ENCODE assay signal across 32 cellular contexts in genomic region chr2:109378682-109379081, GRCh38.
DNase-seq lines count a peak whose midpoint lies in the region; ATAC-seq and TF ChIP-seq lines count a peak whose summit lies in the region.
"Had no signal": no experiment of that assay in that cellular context is flagged by ENCODE, and none has a peak within 500 bp of the region (broad histone marks: within the 10 kb centered on the region; RNA-seq: fewer than 3 reads in every experiment).

No MANE protein-coding gene starts in this region.

- no peak overlapping the region for H2BK15ac ChIP-seq in H9 (ENCODE audit: low read depth, low read length)

- no peak overlapping the region for H3K14ac ChIP-seq in H9 (ENCODE audit: insufficient read depth, low read length)

- ATAC-seq in HG03571 (IDR thresholded peaks at IDR 0.05; ENCODE audit: unreplicated experiment) = no peak
- ATAC-seq in stimulated activated naive B cell treated with anti-CD40 and anti-IgM and Interleukin-4, amounts not matched to agents 10 μg/mL and 1 μg/mL and 100 μg/mL, for 72 hours (replicated peaks) = no peak
- ATAC-seq: gastroesophageal sphincter, HepG2, left cardiac atrium, PC-3, right cardiac atrium had no signal

- no peak overlapping the region for H4K91ac ChIP-seq in H9 (ENCODE audit: insufficient read length, low read depth, low read length)

- intact Hi-C loops in colonic mucosa (cut with DNase I) = no loop called here

- H3K4me1 Mint-ChIP-seq in H9 (peaks cover 14 to 15% of the 10 kb centered on the region in 2 experiments), osteocyte (ENCODE audit: unreplicated experiment) (peaks cover 53% of the 10 kb centered on the region)
- no peaks in the 10 kb centered on the region for H3K4me1 Mint-ChIP-seq in stimulated activated naive B cell treated with anti-CD40 and anti-IgM and Interleukin-4, amounts not matched to agents 10 μg/mL and 1 μg/mL and 100 μg/mL, for 72 hours
- H3K4me1 Mint-ChIP-seq: activated naive CD4-positive, alpha-beta T cell treated with anti-CD3 and anti-CD28 coated beads, Interleukin-2, amount 10 ng/mL, durations not matched to agents 7 days and 5 days; central memory CD8-positive, alpha-beta T cell had no signal

- H3K79me1 ChIP-seq in H9 (ENCODE audit: insufficient read depth, low read depth, low read length, poor library complexity, severe bottlenecking) = no peaks in the 10 kb centered on the region

- H2BK12ac ChIP-seq in H9 (ENCODE audit: insufficient read length, low read depth, low read length) = no peak overlapping the region

- no peak overlapping the region for H2AK5ac ChIP-seq in H9 (ENCODE audit: insufficient read length, low read length)

- H2BK20ac ChIP-seq in H9 (ENCODE audit: low read depth, low read length, poor library complexity, severe bottlenecking) = no peak overlapping the region

- H3K4me3 ChIP-seq in colonic mucosa = no peak overlapping the region
- H3K4me3 ChIP-seq: adrenal gland, dorsolateral prefrontal cortex, gastroesophageal sphincter, hepatocyte, neural progenitor cell, tibial nerve had no signal

- H3K9ac ChIP-seq in H9 (ENCODE audit: extremely low read depth, insufficient read length, low read length) (no peak overlapping the region), colonic mucosa (ENCODE audit: low read depth in 2 of 2, low read length in 2 of 2) (no peak overlapping the region)
- H3K9ac ChIP-seq: neural progenitor cell had no signal

- H3K27ac Mint-ChIP-seq in H9 (peak overlapping the region in 1 of 3 experiments; percentile 35; a peak in 1 of 7 replicates), osteocyte (ENCODE audit: unreplicated experiment) (no peak overlapping the region)
- no peak overlapping the region for H3K27ac Mint-ChIP-seq in stimulated activated naive B cell treated with anti-CD40 and anti-IgM and Interleukin-4, amounts not matched to agents 10 μg/mL and 1 μg/mL and 100 μg/mL, for 72 hours
- H3K27ac Mint-ChIP-seq: activated naive CD4-positive, alpha-beta T cell treated with anti-CD3 and anti-CD28 coated beads, Interleukin-2, amount 10 ng/mL, durations not matched to agents 7 days and 5 days; neural progenitor cell had no signal

- no peak overlapping the region for H3K18ac ChIP-seq in H9 (ENCODE audit: insufficient read length, low read depth, low read length)

- H4K8ac ChIP-seq in H9 (replicated peaks; ENCODE audit: insufficient read length, low read depth, low read length) = no peak overlapping the region

- H3K79me2 ChIP-seq in H9 (ENCODE audit: insufficient read depth, low read length) = no peaks in the 10 kb centered on the region
- H3K79me2 ChIP-seq: hepatocyte had no signal

- H3K27me3 Mint-ChIP-seq in H9 (ENCODE audit: low read depth) (peaks cover 8% of the 10 kb centered on the region), osteocyte (ENCODE audit: unreplicated experiment) (no peaks in the 10 kb centered on the region)
- H3K27me3 Mint-ChIP-seq in stimulated activated naive B cell treated with anti-CD40 and anti-IgM and Interleukin-4, amounts not matched to agents 10 μg/mL and 1 μg/mL and 100 μg/mL, for 72 hours = no peaks in the 10 kb centered on the region

- H3K27ac ChIP-seq in H9 (ENCODE audit: insufficient read length, low read depth, low read length) = no peak overlapping the region
- no peak overlapping the region for H3K27ac ChIP-seq in colonic mucosa
- H3K27ac ChIP-seq: adrenal gland, gastroesophageal sphincter, hepatocyte, neural progenitor cell, tibial nerve had no signal

- H3K23ac ChIP-seq in H9 (ENCODE audit: insufficient read length, low read depth, low read length) = no peak overlapping the region

- no peak overlapping the region for H2BK5ac ChIP-seq in H9 (ENCODE audit: insufficient read length, low read length)

- no peak overlapping the region for H3T11ph ChIP-seq in H9 (ENCODE audit: low read length)

- H3K36me3 Mint-ChIP-seq in H9 (ENCODE audit: insufficient read depth in 1 of 3, low read depth in 3 of 3) (no peaks in the 10 kb centered on the region), osteocyte (ENCODE audit: unreplicated experiment) (peaks cover 13% of the 10 kb centered on the region)
- no peaks in the 10 kb centered on the region for H3K36me3 Mint-ChIP-seq in stimulated activated naive B cell treated with anti-CD40 and anti-IgM and Interleukin-4, amounts not matched to agents 10 μg/mL and 1 μg/mL and 100 μg/mL, for 72 hours
- H3K36me3 Mint-ChIP-seq: activated naive CD4-positive, alpha-beta T cell treated with anti-CD3 and anti-CD28 coated beads, Interleukin-2, amount 10 ng/mL, durations not matched to agents 7 days and 5 days had no signal

- peak; percentile 2 for DNase-seq in 8988T
- DNase-seq in H9 = peak; percentile 17
- DNase-seq in colonic mucosa = peak; percentile 7
- DNase-seq in osteocyte (ENCODE audit: extremely low spot score, unreplicated experiment) = peak; percentile 42
- no peak for DNase-seq in DMS79 (lab: John Stamatoyannopoulos, UW)
- no peak for DNase-seq in H4 (ENCODE audit: low spot score)
- DNase-seq in stimulated activated naive B cell treated with anti-CD40 and anti-IgM and Interleukin-4, amounts not matched to agents 10 μg/mL and 1 μg/mL and 100 μg/mL, for 72 hours = no peak
- DNase-seq: activated CD4-positive, alpha-beta T cell treated with anti-CD3 and anti-CD28 coated beads for 48 hours; activated naive CD4-positive, alpha-beta T cell treated with anti-CD3 and anti-CD28 coated beads, Interleukin-2, amount 10 ng/mL, durations not matched to agents 7 days and 5 days; DMS 273 treated with DMSO at 0.1 percent for 48 hours; HCEC 1CT; Kasumi-1; left cardiac atrium; mammary epithelial cell; NCI-H1417 treated with DMSO at 0.1 percent for 48 hours; NCI-H2029 treated with DMSO at 0.1 percent for 48 hours; NCI-H2227 treated with DMSO at 0.1 percent for 48 hours; NCI-H526 treated with DMSO at 0.1 percent for 48 hours; PC-3; right cardiac atrium; Right ventricle myocardium superior; stimulated activated CD4-positive, alpha-beta T cell treated with anti-CD3 and anti-CD28 coated beads, Interleukin-12 subunit alpha, Interleukin-12 subunit beta, amount 100 ng/mL, for 4 hours; stimulated activated CD4-positive, alpha-beta T cell treated with anti-CD3 and anti-CD28 coated beads, Interleukin-2, amount 100 ng/mL, for 48 hours had no signal

- H3K4me2 ChIP-seq in H9 (ENCODE audit: insufficient read depth, insufficient read length, low read length) = no peak overlapping the region
- H3K4me2 ChIP-seq: hepatocyte, neural progenitor cell had no signal

- H3K9me3 ChIP-seq in H9 (ENCODE audit: control insufficient read depth, low read depth, low read length) (no peaks in the 10 kb centered on the region), colonic mucosa (no peaks in the 10 kb centered on the region)
- H3K9me3 ChIP-seq: adrenal gland, gastroesophageal sphincter, tibial nerve had no signal

- H3K4me3 Mint-ChIP-seq in H9 = no peak overlapping the region
- H3K4me3 Mint-ChIP-seq in osteocyte (ENCODE audit: unreplicated experiment) = no peak overlapping the region
- no peak overlapping the region for H3K4me3 Mint-ChIP-seq in stimulated activated naive B cell treated with anti-CD40 and anti-IgM and Interleukin-4, amounts not matched to agents 10 μg/mL and 1 μg/mL and 100 μg/mL, for 72 hours
- H3K4me3 Mint-ChIP-seq: activated naive CD4-positive, alpha-beta T cell treated with anti-CD3 and anti-CD28 coated beads, Interleukin-2, amount 10 ng/mL, durations not matched to agents 7 days and 5 days; central memory CD8-positive, alpha-beta T cell; neural progenitor cell had no signal

- no peak overlapping the region for H2BK120ac ChIP-seq in H9 (ENCODE audit: low read depth, low read length, poor library complexity, severe bottlenecking)

- no peaks in the 10 kb centered on the region for H3K9me3 Mint-ChIP-seq in H9
- no peaks in the 10 kb centered on the region for H3K9me3 Mint-ChIP-seq in osteocyte (ENCODE audit: unreplicated experiment)
- H3K9me3 Mint-ChIP-seq in stimulated activated naive B cell treated with anti-CD40 and anti-IgM and Interleukin-4, amounts not matched to agents 10 μg/mL and 1 μg/mL and 100 μg/mL, for 72 hours = no peaks in the 10 kb centered on the region
- H3K9me3 Mint-ChIP-seq: activated naive CD4-positive, alpha-beta T cell treated with anti-CD3 and anti-CD28 coated beads, Interleukin-2, amount 10 ng/mL, durations not matched to agents 7 days and 5 days; central memory CD8-positive, alpha-beta T cell had no signal

- H4K5ac ChIP-seq in H9 (ENCODE audit: insufficient read length, low read depth, low read length) = no peak overlapping the region

- H3K27me3 ChIP-seq in H9 (ENCODE audit: insufficient read depth, low read length) = no peaks in the 10 kb centered on the region
- no peaks in the 10 kb centered on the region for H3K27me3 ChIP-seq in colonic mucosa
- H3K27me3 ChIP-seq: adrenal gland, dorsolateral prefrontal cortex, gastroesophageal sphincter, hepatocyte, neural progenitor cell, tibial nerve had no signal

- H3K36me3 ChIP-seq in colonic mucosa = no peaks in the 10 kb centered on the region
- H3K36me3 ChIP-seq: neural progenitor cell had no signal

- no peak overlapping the region for H3K56ac ChIP-seq in H9 (ENCODE audit: insufficient read length, low read depth, low read length)

- no peak for TF ChIP-seq CTCF in H9 (conservative IDR thresholded peaks at IDR 0.05)
- TF ChIP-seq CTCF in colonic mucosa (IDR thresholded peaks at IDR 0.05) = no peak
- no peak for TF ChIP-seq CTCF in osteocyte (IDR thresholded peaks at IDR 0.05)

- H3K4ac ChIP-seq in H9 (ENCODE audit: low read depth, low read length) = no peak overlapping the region

- H4K20me1 ChIP-seq in H9 (ENCODE audit: control insufficient read depth, insufficient read depth, insufficient read length) = no peaks in the 10 kb centered on the region

- no peak overlapping the region for H2AFZ ChIP-seq in H9 (ENCODE audit: low read length)
- H2AFZ ChIP-seq: hepatocyte, neural progenitor cell had no signal

- no peaks in the 10 kb centered on the region for H3K23me2 ChIP-seq in H9 (ENCODE audit: insufficient read length, low read depth, low read length, poor library complexity, severe bottlenecking)

- peaks cover 3% of the 10 kb centered on the region; the same call in 1 of the 2 replicates for H3K4me1 ChIP-seq in H9 (ENCODE audit: insufficient read depth, low read length)
- H3K4me1 ChIP-seq in colonic mucosa = no peaks in the 10 kb centered on the region

Comparison
In these comparisons a context has a peak if more than half of its experiments do, and no peak if none do; other contexts are left out.
1. DNase-seq: peak in 8988T (single experiment), H9 (single experiment), colonic mucosa (single experiment) and osteocyte (single experiment); none in DMS79 (single experiment), H4 (single experiment) and stimulated activated naive B cell treated with anti-CD40 and anti-IgM and Interleukin-4, amounts not matched to agents 10 μg/mL and 1 μg/mL and 100 μg/mL, for 72 hours (single experiment).